Comparison of ENCODE assay signal across 1 cellular context in genomic region chr14:58395815-58396626, GRCh38.
TF ChIP-seq lines count a peak whose summit lies in the region.

Gene TOMM20L (plus strand): TSS chr14:58395930. CDS start chr14:58395958, 28 bp downstream.

TF ChIP-seq in K562, 482 proteins besides CTCF, POLR2A, EP300 and RAD21 (continued from another document):
- TF ChIP-seq RREB1 (CRISPR knock-in tag; IDR thresholded peaks at IDR 0.05): no peak
- no peak for TF ChIP-seq RBM15 (IDR thresholded peaks at IDR 0.05; ENCODE audit: insufficient read depth, low read length)
- TF ChIP-seq U2AF2 (optimal IDR thresholded peaks at IDR 0.05; ENCODE audit: low read depth, low read length): no peak
- no peak for TF ChIP-seq BCL6 (CRISPR knock-in tag; IDR thresholded peaks at IDR 0.05)
- TF ChIP-seq BCOR (IDR thresholded peaks at IDR 0.05): no peak
- TF ChIP-seq NFXL1 (CRISPR knock-in tag; IDR thresholded peaks at IDR 0.05): no peak
- TF ChIP-seq CEBPB (tag; IDR thresholded peaks at IDR 0.05): no peak
- TF ChIP-seq, protein P1, sequence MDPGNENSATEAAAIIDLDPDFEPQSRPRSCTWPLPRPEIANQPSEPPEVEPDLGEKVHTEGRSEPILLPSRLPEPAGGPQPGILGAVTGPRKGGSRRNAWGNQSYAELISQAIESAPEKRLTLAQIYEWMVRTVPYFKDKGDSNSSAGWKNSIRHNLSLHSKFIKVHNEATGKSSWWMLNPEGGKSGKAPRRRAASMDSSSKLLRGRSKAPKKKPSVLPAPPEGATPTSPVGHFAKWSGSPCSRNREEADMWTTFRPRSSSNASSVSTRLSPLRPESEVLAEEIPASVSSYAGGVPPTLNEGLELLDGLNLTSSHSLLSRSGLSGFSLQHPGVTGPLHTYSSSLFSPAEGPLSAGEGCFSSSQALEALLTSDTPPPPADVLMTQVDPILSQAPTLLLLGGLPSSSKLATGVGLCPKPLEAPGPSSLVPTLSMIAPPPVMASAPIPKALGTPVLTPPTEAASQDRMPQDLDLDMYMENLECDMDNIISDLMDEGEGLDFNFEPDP (CRISPR knock-in tag; IDR thresholded peaks at IDR 0.05): no peak
- no peak for TF ChIP-seq ID3 (CRISPR knock-in tag; IDR thresholded peaks at IDR 0.05)
- TF ChIP-seq ID3 (tag; IDR thresholded peaks at IDR 0.05): no peak
- TF ChIP-seq TCFL5 (CRISPR knock-in tag; conservative IDR thresholded peaks at IDR 0.05): no peak
- TF ChIP-seq POLR2G (IDR thresholded peaks at IDR 0.05; ENCODE audit: low read depth, low read length): peak; percentile 66
- no peak for TF ChIP-seq SNIP1 (IDR thresholded peaks at IDR 0.05; ENCODE audit: low read depth)
- TF ChIP-seq NUFIP1 (IDR thresholded peaks at IDR 0.05; ENCODE audit: partially characterized antibody): no peak
- TF ChIP-seq, protein P2, sequence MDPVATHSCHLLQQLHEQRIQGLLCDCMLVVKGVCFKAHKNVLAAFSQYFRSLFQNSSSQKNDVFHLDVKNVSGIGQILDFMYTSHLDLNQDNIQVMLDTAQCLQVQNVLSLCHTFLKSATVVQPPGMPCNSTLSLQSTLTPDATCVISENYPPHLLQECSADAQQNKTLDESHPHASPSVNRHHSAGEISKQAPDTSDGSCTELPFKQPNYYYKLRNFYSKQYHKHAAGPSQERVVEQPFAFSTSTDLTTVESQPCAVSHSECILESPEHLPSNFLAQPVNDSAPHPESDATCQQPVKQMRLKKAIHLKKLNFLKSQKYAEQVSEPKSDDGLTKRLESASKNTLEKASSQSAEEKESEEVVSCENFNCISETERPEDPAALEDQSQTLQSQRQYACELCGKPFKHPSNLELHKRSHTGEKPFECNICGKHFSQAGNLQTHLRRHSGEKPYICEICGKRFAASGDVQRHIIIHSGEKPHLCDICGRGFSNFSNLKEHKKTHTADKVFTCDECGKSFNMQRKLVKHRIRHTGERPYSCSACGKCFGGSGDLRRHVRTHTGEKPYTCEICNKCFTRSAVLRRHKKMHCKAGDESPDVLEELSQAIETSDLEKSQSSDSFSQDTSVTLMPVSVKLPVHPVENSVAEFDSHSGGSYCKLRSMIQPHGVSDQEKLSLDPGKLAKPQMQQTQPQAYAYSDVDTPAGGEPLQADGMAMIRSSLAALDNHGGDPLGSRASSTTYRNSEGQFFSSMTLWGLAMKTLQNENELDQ (CRISPR knock-in tag; IDR thresholded peaks at IDR 0.05; ENCODE audit: borderline replicate concordance): no peak
